ENCODE assay signal across 8 cellular contexts in genomic region chr5:149731332-149731616, GRCh38. TPM values are rescaled to one million over a fixed set of nuclear protein-coding genes. Genes with fewer than 3 reads are reported as not detected.
DNase-seq lines count a peak whose midpoint lies in the region; ATAC-seq and TF ChIP-seq lines count a peak whose summit lies in the region.

No MANE protein-coding gene starts in this region.

- no peaks in the 10 kb centered on the region for H3K36me3 Mint-ChIP-seq in activated T-helper 17 cell treated with anti-CD3 and anti-CD28 coated beads, Interleukin-2, amount 50 U/mL, for 72 hours (ENCODE audit: low read depth)
- H3K36me3 Mint-ChIP-seq in immature natural killer cell, result no peaks in the 10 kb centered on the region

- H3K27ac ChIP-seq in testis, result peak overlapping the region; percentile 18 to 32

- TF ChIP-seq POLR2A in testis (IDR thresholded peaks at IDR 0.05), result no peak

- H3K27me3 Mint-ChIP-seq in activated T-helper 17 cell treated with anti-CD3 and anti-CD28 coated beads, Interleukin-2, amount 50 U/mL, for 72 hours, result no peaks in the 10 kb centered on the region
- peaks cover 0 to 8% (median 2%) of the 10 kb centered on the region in 3 donors for H3K27me3 Mint-ChIP-seq in immature natural killer cell (ENCODE audit: low read depth in 3 of 3)

- DNase-seq in Right ventricle myocardium inferior (ENCODE audit: missing footprints) (peak; percentile 89), cardiac septum (ENCODE audit: low spot score) (no peak), immature natural killer cell (no peak), testis (no peak), DMS114 treated with DMSO at 0.1 percent for 48 hours (lab: John Stamatoyannopoulos, UW; ENCODE audit: unreplicated experiment) (no peak)

- H3K4me3 ChIP-seq in testis, result peak overlapping the region; percentile 54 to 81

- no peak overlapping the region for H3K27ac Mint-ChIP-seq in activated T-helper 17 cell treated with anti-CD3 and anti-CD28 coated beads, Interleukin-2, amount 50 U/mL, for 72 hours
- H3K27ac Mint-ChIP-seq in immature natural killer cell, result no peak overlapping the region

- H3K4me1 Mint-ChIP-seq in activated T-helper 17 cell treated with anti-CD3 and anti-CD28 coated beads, Interleukin-2, amount 50 U/mL, for 72 hours, result no peaks in the 10 kb centered on the region
- H3K4me1 Mint-ChIP-seq in immature natural killer cell, result peaks cover 2 to 5% of the 10 kb centered on the region in 2 donors

- no peak for TF ChIP-seq CTCF in testis (IDR thresholded peaks at IDR 0.05)

- ATAC-seq in Right ventricle myocardium inferior (no peak), HG02973 (IDR thresholded peaks at IDR 0.05; ENCODE audit: unreplicated experiment) (no peak), GM21825 (IDR thresholded peaks at IDR 0.05; ENCODE audit: unreplicated experiment) (no peak)
- ATAC-seq in activated T-helper 17 cell treated with anti-CD3 and anti-CD28 coated beads, Interleukin-2, amount 50 U/mL, for 72 hours (replicated peaks), result no peak

- no peaks in the 10 kb centered on the region for H3K4me1 ChIP-seq in testis

- WGBS in testis, 2 donors, result 0 to 1% methylated on average over 17 to 20 of the region's 23 CpGs

- H3K27me3 ChIP-seq in testis, result no peaks in the 10 kb centered on the region

- intact Hi-C loops in Right ventricle myocardium inferior (cut with DNase I), result loop anchor here (1.0 to 10.0 kb wide), 5 partner anchors 49 to 234 kb away; partner anchors contain the start of gene SLC26A2
- intact Hi-C loops in cardiac septum (cut with DNase I), result loop anchor here (1.0 to 5.0 kb wide), 4 partner anchors 46 to 76 kb away; no protein-coding TSS in a partner anchor
- intact Hi-C loops in testis (cut with DNase I; ENCODE audit: low total_unique reads), result no loop called here

- no peaks in the 10 kb centered on the region for H3K9me3 ChIP-seq in testis

- H3K4me3 Mint-ChIP-seq in activated T-helper 17 cell treated with anti-CD3 and anti-CD28 coated beads, Interleukin-2, amount 50 U/mL, for 72 hours, result peak overlapping the region; percentile 72
- H3K4me3 Mint-ChIP-seq in immature natural killer cell, result peak overlapping the region; percentile 83 to 89 (median 85)

- no peaks in the 10 kb centered on the region for H3K36me3 ChIP-seq in testis (ENCODE audit: low read depth, missing control alignments)

- no peaks in the 10 kb centered on the region for H3K9me3 Mint-ChIP-seq in activated T-helper 17 cell treated with anti-CD3 and anti-CD28 coated beads, Interleukin-2, amount 50 U/mL, for 72 hours
- no peaks in the 10 kb centered on the region for H3K9me3 Mint-ChIP-seq in immature natural killer cell

RNA-seq across cellular contexts. Expression of gene PPARGC1B, which starts 1.2 kb away (rescaled TPM):
- total RNA-seq in Right ventricle myocardium inferior, result 30.1 TPM
- total RNA-seq in cardiac septum, result 18.9 TPM
- total RNA-seq in activated T-helper 17 cell treated with anti-CD3 and anti-CD28 coated beads, Interleukin-2, amount 50 U/mL, for 72 hours, result 1 to 10 TPM; 1.9 to 5.8 TPM
- under 1 TPM in 1 of 3 donors, not detected in 2; 0.62 TPM for polyA plus RNA-seq in immature natural killer cell
- 1 to 10 TPM; 6.1 to 7.6 TPM for total RNA-seq in testis
- polyA plus RNA-seq in testis (ENCODE audit: insufficient read depth, low read depth, low replicate concordance), result 2.3 TPM
